ENCODE assay signal across 10 cellular contexts in genomic region chr11:69080361-69080973, GRCh38. TPM values are rescaled to one million over a fixed set of nuclear protein-coding genes. Genes with fewer than 3 reads are reported as not detected.
A peak's percentile ranks its signal among the peaks of the same experiment; 100 is the strongest.
DNase-seq lines count a peak whose midpoint lies in the region; ATAC-seq and TF ChIP-seq lines count a peak whose summit lies in the region.
"Had no signal": no experiment of that assay in that cellular context is flagged by ENCODE, and none has a peak within 500 bp of the region (broad histone marks: within the 10 kb centered on the region; RNA-seq: fewer than 3 reads in every experiment).

No MANE protein-coding gene starts in this region.

- H3K4me3 Mint-ChIP-seq in T-helper 1 cell treated with Interleukin-12 subunit alpha and Interleukin-12 subunit beta and Interleukin-4 antibody, amounts not matched to agents 30 μg/mL and 1 μg/mL, for 36 hours, result no peak overlapping the region

- peaks cover 4 to 15% (median 10%) of the 10 kb centered on the region in 4 donors for H3K4me1 ChIP-seq in upper lobe of left lung

- no peak overlapping the region for H3K4me3 ChIP-seq in upper lobe of left lung

- peaks cover 5 to 81% (median 41%) of the 10 kb centered on the region in 4 donors for H3K36me3 ChIP-seq in upper lobe of left lung

- TF ChIP-seq POLR2A in upper lobe of left lung (IDR thresholded peaks at IDR 0.05), result no peak

- intact Hi-C loops in Right ventricle myocardium superior (cut with DNase I), result loop anchor here (10.0 kb wide), 1 partner anchor 156 kb away; no protein-coding TSS in a partner anchor
- intact Hi-C loops in Right ventricle myocardium inferior (cut with DNase I), result no loop called here

- H3K4me1 Mint-ChIP-seq in T-helper 1 cell treated with Interleukin-12 subunit alpha and Interleukin-12 subunit beta and Interleukin-4 antibody, amounts not matched to agents 30 μg/mL and 1 μg/mL, for 36 hours (ENCODE audit: low read depth), result peaks cover 5% of the 10 kb centered on the region

- no peaks in the 10 kb centered on the region for H3K27me3 Mint-ChIP-seq in T-helper 1 cell treated with Interleukin-12 subunit alpha and Interleukin-12 subunit beta and Interleukin-4 antibody, amounts not matched to agents 30 μg/mL and 1 μg/mL, for 36 hours (ENCODE audit: low read depth)

- peak; percentile 63 for DNase-seq in Right ventricle myocardium superior
- no peak for DNase-seq in Right ventricle myocardium inferior (ENCODE audit: missing footprints)
- peak; percentile 68 for DNase-seq in fibroblast of gingiva (ENCODE audit: low read depth)
- DNase-seq in upper lobe of left lung, result peak; percentile 55 to 66
- no peak for DNase-seq in activated CD8-positive, alpha-beta memory T cell treated with anti-CD3 and anti-CD28 coated beads, Interleukin-2, amount 50 U/mL, for 4 hours
- DNase-seq in NCI-H2227 (lab: John Stamatoyannopoulos, UW; ENCODE audit: unreplicated experiment), result no peak
- DNase-seq: DMS 273 treated with DMSO at 0.1 percent for 48 hours, Karpas-422 had no signal

- TF ChIP-seq CTCF in upper lobe of left lung (IDR thresholded peaks at IDR 0.05), result no peak

- 65 to 87% methylated on average over 3 to 12 of the region's 15 CpGs for WGBS in upper lobe of left lung, 2 donors

- no peak for ATAC-seq in Right ventricle myocardium superior (ENCODE audit: poor library complexity)
- ATAC-seq in Right ventricle myocardium inferior, result no peak
- ATAC-seq in upper lobe of left lung (ENCODE audit: low FRiP score in 2 of 2), result peak; percentile 38
- ATAC-seq in GM21447 (IDR thresholded peaks at IDR 0.05; ENCODE audit: unreplicated experiment), result no peak

- no peaks in the 10 kb centered on the region for H3K9me3 Mint-ChIP-seq in T-helper 1 cell treated with Interleukin-12 subunit alpha and Interleukin-12 subunit beta and Interleukin-4 antibody, amounts not matched to agents 30 μg/mL and 1 μg/mL, for 36 hours

- no peak for TF ChIP-seq EP300 in upper lobe of left lung (IDR thresholded peaks at IDR 0.05)

- H3K9me3 ChIP-seq in upper lobe of left lung, result no peaks in the 10 kb centered on the region

- H3K36me3 Mint-ChIP-seq in T-helper 1 cell treated with Interleukin-12 subunit alpha and Interleukin-12 subunit beta and Interleukin-4 antibody, amounts not matched to agents 30 μg/mL and 1 μg/mL, for 36 hours (ENCODE audit: low read depth), result peaks cover 3% of the 10 kb centered on the region

- peak overlapping the region in 2 of 4 donors; percentile 22 to 49 for H3K27ac ChIP-seq in upper lobe of left lung

- no peaks in the 10 kb centered on the region for H3K27me3 ChIP-seq in upper lobe of left lung

- peak overlapping the region; percentile 76 for H3K27ac Mint-ChIP-seq in T-helper 1 cell treated with Interleukin-12 subunit alpha and Interleukin-12 subunit beta and Interleukin-4 antibody, amounts not matched to agents 30 μg/mL and 1 μg/mL, for 36 hours

RNA-seq across cellular contexts. Expression of gene TPCN2, which starts 31.7 kb away (rescaled TPM):
- 7.6 TPM for total RNA-seq in Right ventricle myocardium superior
- total RNA-seq in Right ventricle myocardium inferior, result 9.1 TPM
- total RNA-seq in upper lobe of left lung, result 10 to 100 TPM; 12.5 to 61.8 (median 18.8) TPM

Comparison
In these comparisons a context has a peak if more than half of its experiments do, and no peak if none do; other contexts are left out.
1. DNase-seq: peak in Right ventricle myocardium superior (single experiment), fibroblast of gingiva (single experiment) and upper lobe of left lung (2 of 2); none in Right ventricle myocardium inferior (single experiment), activated CD8-positive, alpha-beta memory T cell treated with anti-CD3 and anti-CD28 coated beads, Interleukin-2, amount 50 U/mL, for 4 hours (single experiment) and NCI-H2227 (single experiment).
2. ATAC-seq: peak in upper lobe of left lung (2 of 2); none in Right ventricle myocardium superior (single experiment), Right ventricle myocardium inferior (single experiment) and GM21447 (single experiment).